ENCODE assay signal across 23 cellular contexts in genomic region chr19:4035582-4035981, GRCh38. TPM values are rescaled to one million over a fixed set of nuclear protein-coding genes. Genes with fewer than 3 reads are reported as not detected.
DNase-seq lines count a peak whose midpoint lies in the region; FAIRE-seq and TF ChIP-seq lines count a peak whose summit lies in the region.
"Had no signal": no experiment of that assay in that cellular context is flagged by ENCODE, and none has a peak within 500 bp of the region (broad histone marks: within the 10 kb centered on the region; RNA-seq: fewer than 3 reads in every experiment).

No MANE protein-coding gene starts in this region.

- H3K4me1 ChIP-seq in trophoblast cell (ENCODE audit: control insufficient read depth in 1 of 2, insufficient read depth in 2 of 2, low read length in 2 of 2) (no peaks in the 10 kb centered on the region), endodermal cell (ENCODE audit: control insufficient read depth, insufficient read depth, low read length) (no peaks in the 10 kb centered on the region)
- H3K4me1 ChIP-seq: prostate gland had no signal

- no peaks in the 10 kb centered on the region for H3K79me1 ChIP-seq in trophoblast cell (ENCODE audit: low read length)

- H2BK12ac ChIP-seq in trophoblast cell (ENCODE audit: low read length), result no peak overlapping the region

- H3K27ac Mint-ChIP-seq in activated T-helper 1 cell treated with anti-CD3 and anti-CD28 coated beads, Interleukin-12 subunit alpha, Interleukin-12 subunit beta, Interleukin-2, Interleukin-4 antibody, amounts not matched to agents 30 ng/mL and 10 ng/mL and 1 ng/mL, durations not matched to agents 14 hours and 24 hours and 36 hours, result no peak overlapping the region
- H3K27ac Mint-ChIP-seq in endodermal cell, result no peak overlapping the region
- H3K27ac Mint-ChIP-seq: CD4-positive, alpha-beta memory T cell had no signal

- DNase-seq in HTR-8/SVneo (ENCODE audit: insufficient read length, low spot score), result no peak
- DNase-seq in fibroblast of peridontal ligament (ENCODE audit: extremely low read depth), result peak; percentile 18
- DNase-seq in trophoblast cell, result no peak
- no peak for DNase-seq in D341Med (ENCODE audit: low spot score)
- DNase-seq in activated T-helper 1 cell treated with anti-CD3 and anti-CD28 coated beads, Interleukin-12 subunit alpha, Interleukin-12 subunit beta, Interleukin-2, Interleukin-4 antibody, amounts not matched to agents 30 ng/mL and 10 ng/mL and 1 ng/mL, durations not matched to agents 14 hours and 24 hours and 36 hours (ENCODE audit: low spot score), result no peak
- no peak for DNase-seq in endodermal cell
- no peak for DNase-seq in GM10266 (ENCODE audit: extremely low spot score)
- DNase-seq: activated CD4-positive, alpha-beta T cell treated with anti-CD3 and anti-CD28 coated beads for 1 hour; activated effector memory CD4-positive, alpha-beta T cell treated with Interleukin-2 at 50 U/mL for 16 hours; GF-D8; left ventricle myocardium superior; mucosa of descending colon; NCI-H1417; NCI-H510A treated with DMSO at 0.1 percent for 48 hours; RPMI8226; stimulated activated CD4-positive, alpha-beta T cell treated with anti-CD3 and anti-CD28 coated beads, Interleukin-2, amount 100 ng/mL, for 48 hours; stomach; SW 1271 had no signal

- H3K9me3 Mint-ChIP-seq in activated T-helper 1 cell treated with anti-CD3 and anti-CD28 coated beads, Interleukin-12 subunit alpha, Interleukin-12 subunit beta, Interleukin-2, Interleukin-4 antibody, amounts not matched to agents 30 ng/mL and 10 ng/mL and 1 ng/mL, durations not matched to agents 14 hours and 24 hours and 36 hours, result no peaks in the 10 kb centered on the region
- H3K9me3 Mint-ChIP-seq in endodermal cell, result peaks cover 2% of the 10 kb centered on the region
- H3K9me3 Mint-ChIP-seq: CD4-positive, alpha-beta memory T cell; neural crest cell had no signal

- no peak overlapping the region for H2BK120ac ChIP-seq in trophoblast cell (ENCODE audit: insufficient read depth, low read length, poor library complexity)

- H3K14ac ChIP-seq in trophoblast cell (ENCODE audit: low read length), result no peak overlapping the region

- H3K36me3 Mint-ChIP-seq in activated T-helper 1 cell treated with anti-CD3 and anti-CD28 coated beads, Interleukin-12 subunit alpha, Interleukin-12 subunit beta, Interleukin-2, Interleukin-4 antibody, amounts not matched to agents 30 ng/mL and 10 ng/mL and 1 ng/mL, durations not matched to agents 14 hours and 24 hours and 36 hours (ENCODE audit: low read depth), result peaks cover 5% of the 10 kb centered on the region
- peaks cover 13% of the 10 kb centered on the region for H3K36me3 Mint-ChIP-seq in endodermal cell (ENCODE audit: low read depth)

- intact Hi-C loops in activated T-helper 1 cell treated with anti-CD3 and anti-CD28 coated beads, Interleukin-12 subunit alpha, Interleukin-12 subunit beta, Interleukin-2, Interleukin-4 antibody, amounts not matched to agents 30 ng/mL and 10 ng/mL and 1 ng/mL, durations not matched to agents 14 hours and 24 hours and 36 hours (cut with micrococcal nuclease), result no loop called here

- no CpG with 5 or more reads among the region's 10 CpGs for WGBS in trophoblast cell (ENCODE audit: extremely low coverage, insufficient coverage, insufficient read length)
- 82 to 89% methylated on average over 7 of the region's 10 CpGs for WGBS in endodermal cell (ENCODE audit: insufficient coverage in 1 of 2, insufficient read length in 1 of 2), 2 experiments

- H3K27me3 Mint-ChIP-seq in activated T-helper 1 cell treated with anti-CD3 and anti-CD28 coated beads, Interleukin-12 subunit alpha, Interleukin-12 subunit beta, Interleukin-2, Interleukin-4 antibody, amounts not matched to agents 30 ng/mL and 10 ng/mL and 1 ng/mL, durations not matched to agents 14 hours and 24 hours and 36 hours (ENCODE audit: insufficient read depth), result no peaks in the 10 kb centered on the region
- no peaks in the 10 kb centered on the region for H3K27me3 Mint-ChIP-seq in endodermal cell (ENCODE audit: insufficient read depth)
- H3K27me3 Mint-ChIP-seq: CD4-positive, alpha-beta memory T cell had no signal

- H2BK5ac ChIP-seq in trophoblast cell (ENCODE audit: low read depth, low read length, poor library complexity), result no peak overlapping the region

- TF ChIP-seq CTCF in endodermal cell (conservative IDR thresholded peaks at IDR 0.05) (no peak), GM10266 (IDR thresholded peaks at IDR 0.05; ENCODE audit: control insufficient read depth, insufficient read depth, low read depth, missing control alignments) (no peak)

- peak; percentile 100 for FAIRE-seq in HTR-8/SVneo (lab: Jason Lieb, UNC)

- H2AFZ ChIP-seq in trophoblast cell (ENCODE audit: insufficient read depth, low read length, poor library complexity), result no peak overlapping the region

- peak overlapping the region; percentile 93 for H3K23ac ChIP-seq in trophoblast cell (ENCODE audit: low read length)

- H3K4me2 ChIP-seq in trophoblast cell (ENCODE audit: low read length), result no peak overlapping the region

- H3K79me2 ChIP-seq in trophoblast cell (ENCODE audit: control insufficient read depth, insufficient read depth, low read length, poor library complexity), result no peaks in the 10 kb centered on the region

- H3K4ac ChIP-seq in trophoblast cell (ENCODE audit: low read depth, low read length), result no peak overlapping the region

- H3K9me3 ChIP-seq in trophoblast cell (ENCODE audit: insufficient read depth, low read depth, low read length) (peaks cover 11% of the 10 kb centered on the region), endodermal cell (ENCODE audit: control insufficient read depth, low read length) (no peaks in the 10 kb centered on the region)
- H3K9me3 ChIP-seq: mucosa of descending colon, prostate gland, stomach had no signal

- H3K36me3 ChIP-seq in trophoblast cell (ENCODE audit: control insufficient read depth in 1 of 2, insufficient read depth in 2 of 2, low read length in 2 of 2), result peaks cover 71 to 75% of the 10 kb centered on the region in 2 experiments
- peaks cover 20% of the 10 kb centered on the region for H3K36me3 ChIP-seq in endodermal cell (ENCODE audit: control insufficient read depth, insufficient read depth, low read length)
- H3K36me3 ChIP-seq: prostate gland had no signal

- H4K91ac ChIP-seq in trophoblast cell (ENCODE audit: low read depth, low read length), result no peak overlapping the region

- H3K18ac ChIP-seq in trophoblast cell (ENCODE audit: low read length), result no peak overlapping the region

- H3K27ac ChIP-seq in angular gyrus (ENCODE audit: low read depth, low read length), result peak overlapping the region; percentile 97
- H3K27ac ChIP-seq in trophoblast cell (ENCODE audit: low read depth, low read length), result no peak overlapping the region
- no peak overlapping the region for H3K27ac ChIP-seq in endodermal cell (ENCODE audit: low read depth, low read length)
- H3K27ac ChIP-seq: prostate gland had no signal

- no peak overlapping the region for H3K9ac ChIP-seq in trophoblast cell (ENCODE audit: low read length)
- no peak overlapping the region for H3K9ac ChIP-seq in endodermal cell (ENCODE audit: extremely low read depth, low read length, poor library complexity, severe bottlenecking)

- H3K27me3 ChIP-seq in trophoblast cell (ENCODE audit: insufficient read depth, low read length) (no peaks in the 10 kb centered on the region), endodermal cell (ENCODE audit: control insufficient read depth, insufficient read depth, low read length, poor library complexity, severe bottlenecking) (no peaks in the 10 kb centered on the region)
- H3K27me3 ChIP-seq: stomach had no signal

- H3K4me1 Mint-ChIP-seq in activated T-helper 1 cell treated with anti-CD3 and anti-CD28 coated beads, Interleukin-12 subunit alpha, Interleukin-12 subunit beta, Interleukin-2, Interleukin-4 antibody, amounts not matched to agents 30 ng/mL and 10 ng/mL and 1 ng/mL, durations not matched to agents 14 hours and 24 hours and 36 hours (ENCODE audit: low read depth), result no peaks in the 10 kb centered on the region
- no peaks in the 10 kb centered on the region for H3K4me1 Mint-ChIP-seq in endodermal cell
- H3K4me1 Mint-ChIP-seq: neural crest cell had no signal

- peak overlapping the region; percentile 46 for H3K4me3 ChIP-seq in trophoblast cell (ENCODE audit: low read depth, low read length)
- H3K4me3 ChIP-seq in endodermal cell (ENCODE audit: low read length), result no peak overlapping the region
- H3K4me3 ChIP-seq: mucosa of descending colon, prostate gland, skin epidermis, stomach had no signal

- H4K8ac ChIP-seq in trophoblast cell (ENCODE audit: low read depth, low read length), result no peak overlapping the region

- H4K12ac ChIP-seq in trophoblast cell (ENCODE audit: low read depth, low read length), result no peak overlapping the region

- H3K4me3 Mint-ChIP-seq in activated T-helper 1 cell treated with anti-CD3 and anti-CD28 coated beads, Interleukin-12 subunit alpha, Interleukin-12 subunit beta, Interleukin-2, Interleukin-4 antibody, amounts not matched to agents 30 ng/mL and 10 ng/mL and 1 ng/mL, durations not matched to agents 14 hours and 24 hours and 36 hours, result no peak overlapping the region
- H3K4me3 Mint-ChIP-seq in endodermal cell, result no peak overlapping the region
- H3K4me3 Mint-ChIP-seq: CD4-positive, alpha-beta memory T cell; neural crest cell had no signal

- no peak overlapping the region for H2AK5ac ChIP-seq in trophoblast cell (ENCODE audit: low read length)

RNA-seq across cellular contexts. Expression of gene PIAS4, which starts 28.0 kb away (rescaled TPM):
- 73.6 and 81.3 TPM in 2 replicates for polyA plus RNA-seq in trophoblast cell (2013)
- 37.6 and 41.0 TPM in 2 replicates for total RNA-seq in activated T-helper 1 cell treated with anti-CD3 and anti-CD28 coated beads, Interleukin-12 subunit alpha, Interleukin-12 subunit beta, Interleukin-2, Interleukin-4 antibody, amounts not matched to agents 30 ng/mL and 10 ng/mL and 1 ng/mL, durations not matched to agents 14 hours and 24 hours and 36 hours
- 10 to 100 TPM; 57.5 to 58.1 TPM for total RNA-seq in endodermal cell
- polyA plus RNA-seq in endodermal cell (2013, experiment 1 of 2), result 35.5 TPM
- polyA plus RNA-seq in endodermal cell (2013, experiment 2 of 2), result 30.9 TPM

RNA-seq across cellular contexts. Expression of gene ZBTB7A, which starts 31.1 kb away (rescaled TPM):
- polyA plus RNA-seq in trophoblast cell (2013), result 33.3 and 34.5 TPM in 2 replicates
- total RNA-seq in activated T-helper 1 cell treated with anti-CD3 and anti-CD28 coated beads, Interleukin-12 subunit alpha, Interleukin-12 subunit beta, Interleukin-2, Interleukin-4 antibody, amounts not matched to agents 30 ng/mL and 10 ng/mL and 1 ng/mL, durations not matched to agents 14 hours and 24 hours and 36 hours, result 37.1 and 41.3 TPM in 2 replicates
- 10 to 100 TPM; 19.2 to 22.1 TPM for total RNA-seq in endodermal cell
- 7.5 TPM for polyA plus RNA-seq in endodermal cell (2013, experiment 1 of 2)
- 7.2 TPM for polyA plus RNA-seq in endodermal cell (2013, experiment 2 of 2)

RNA-seq across cellular contexts. Expression of gene EEF2, which starts 50.3 kb away (rescaled TPM):
- polyA plus RNA-seq in trophoblast cell (2013), result 1,711 and 1,770 TPM in 2 replicates
- 2,359 TPM in 2 replicates for total RNA-seq in activated T-helper 1 cell treated with anti-CD3 and anti-CD28 coated beads, Interleukin-12 subunit alpha, Interleukin-12 subunit beta, Interleukin-2, Interleukin-4 antibody, amounts not matched to agents 30 ng/mL and 10 ng/mL and 1 ng/mL, durations not matched to agents 14 hours and 24 hours and 36 hours
- total RNA-seq in endodermal cell, result 1,000 to 10,000 TPM; 1,913 to 2,886 TPM
- 1,668 TPM for polyA plus RNA-seq in endodermal cell (2013, experiment 1 of 2)
- 1,515 TPM for polyA plus RNA-seq in endodermal cell (2013, experiment 2 of 2)
